Comparison of ENCODE assay signal across 23 cellular contexts in genomic region chr9:86357091-86357866, GRCh38.
"Had no signal": no experiment of that assay in that cellular context is flagged by ENCODE, and none has a peak within 500 bp of the region (broad histone marks: within the 10 kb centered on the region; RNA-seq: fewer than 3 reads in every experiment).

No MANE protein-coding gene starts in this region.

- H3K9me3 ChIP-seq: SJSA1 had no signal

- H3K4me3 Mint-ChIP-seq: activated B cell treated with CpG ODN at 0.5 μM for 24 hours; activated CD4-positive, alpha-beta T cell treated with anti-CD3 and anti-CD28 coated beads, Interleukin-2, amount 10 ng/mL, durations not matched to agents 24 days and 14 days; activated CD8-positive, alpha-beta memory T cell treated with anti-CD3 and anti-CD28 coated beads, Interleukin-2, amount 10 ng/mL, durations not matched to agents 7 days and 5 days; activated naive CD8-positive, alpha-beta T cell; activated T-cell treated with anti-CD3 and anti-CD28 coated beads, Interleukin-2, amount 50 U/mL, for 24 hours; activated T-helper 1 cell treated with anti-CD3 and anti-CD28 coated beads, Interleukin-12 subunit alpha, Interleukin-12 subunit beta, Interleukin-2, Interleukin-4 antibody, amounts not matched to agents 30 ng/mL and 10 ng/mL and 1 ng/mL, durations not matched to agents 14 hours and 24 hours and 36 hours; T-helper 1 cell treated with Interleukin-12 subunit alpha and Interleukin-12 subunit beta and Interleukin-4 antibody, amounts not matched to agents 30 μg/mL and 1 μg/mL, for 36 hours had no signal

- H3K4me3 ChIP-seq: SJSA1 had no signal

- DNase-seq: activated B cell treated with CpG ODN at 0.5 μM for 24 hours; activated CD4-positive, alpha-beta T cell treated with anti-CD3 and anti-CD28 coated beads for 1 hour; activated CD4-positive, alpha-beta T cell treated with anti-CD3 and anti-CD28 coated beads, Interleukin-2, amount 10 ng/mL, durations not matched to agents 24 days and 14 days; activated CD4-positive, alpha-beta T cell treated with anti-CD3 and anti-CD28 coated beads, Interleukin-2, amount 50 U/mL, for 48 hours; activated CD8-positive, alpha-beta memory T cell treated with anti-CD3 and anti-CD28 coated beads, Interleukin-2, amount 10 ng/mL, durations not matched to agents 7 days and 5 days; activated effector memory CD4-positive, alpha-beta T cell treated with Interleukin-2 at 50 U/mL for 16 hours; activated naive CD4-positive, alpha-beta T cell; activated T-cell treated with anti-CD3 and anti-CD28 coated beads, Interleukin-2, amount 50 U/mL, for 24 hours; central memory CD4-positive, alpha-beta T cell; MM.1S; NCI-H1105; NCI-H1436; NCI-H1694 treated with DMSO at 0.1 percent for 48 hours; NCI-H2029 treated with DMSO at 0.1 percent for 48 hours; NCI-H345; NCI-H510A; PC-3; SHP77 had no signal

- H3K27me3 ChIP-seq: SJSA1 had no signal

- H3K27me3 Mint-ChIP-seq: activated B cell treated with CpG ODN at 0.5 μM for 24 hours had no signal

- ATAC-seq: activated CD8-positive, alpha-beta memory T cell treated with anti-CD3 and anti-CD28 coated beads, Interleukin-2, amount 10 ng/mL, durations not matched to agents 7 days and 5 days; PC-3; SK-N-SH treated with all-trans-retinoic acid at 6 μM for 48 hours had no signal

- H3K27ac ChIP-seq: SJSA1 had no signal

- H3K9me3 Mint-ChIP-seq: activated B cell treated with CpG ODN at 0.5 μM for 24 hours; activated CD4-positive, alpha-beta T cell treated with anti-CD3 and anti-CD28 coated beads, Interleukin-2, amount 10 ng/mL, durations not matched to agents 24 days and 14 days; activated T-cell treated with anti-CD3 and anti-CD28 coated beads, Interleukin-2, amount 50 U/mL, for 24 hours; activated T-helper 1 cell treated with anti-CD3 and anti-CD28 coated beads, Interleukin-12 subunit alpha, Interleukin-12 subunit beta, Interleukin-2, Interleukin-4 antibody, amounts not matched to agents 30 ng/mL and 10 ng/mL and 1 ng/mL, durations not matched to agents 14 hours and 24 hours and 36 hours; T-helper 1 cell treated with Interleukin-12 subunit alpha and Interleukin-12 subunit beta and Interleukin-4 antibody, amounts not matched to agents 30 μg/mL and 1 μg/mL, for 36 hours had no signal

- H3K27ac Mint-ChIP-seq: activated B cell treated with CpG ODN at 0.5 μM for 24 hours; activated CD4-positive, alpha-beta T cell treated with anti-CD3 and anti-CD28 coated beads, Interleukin-2, amount 10 ng/mL, durations not matched to agents 24 days and 14 days; activated CD8-positive, alpha-beta memory T cell treated with anti-CD3 and anti-CD28 coated beads, Interleukin-2, amount 10 ng/mL, durations not matched to agents 7 days and 5 days; activated naive CD8-positive, alpha-beta T cell; activated T-cell treated with anti-CD3 and anti-CD28 coated beads, Interleukin-2, amount 50 U/mL, for 24 hours; activated T-helper 1 cell treated with anti-CD3 and anti-CD28 coated beads, Interleukin-12 subunit alpha, Interleukin-12 subunit beta, Interleukin-2, Interleukin-4 antibody, amounts not matched to agents 30 ng/mL and 10 ng/mL and 1 ng/mL, durations not matched to agents 14 hours and 24 hours and 36 hours; T-helper 1 cell treated with Interleukin-12 subunit alpha and Interleukin-12 subunit beta and Interleukin-4 antibody, amounts not matched to agents 30 μg/mL and 1 μg/mL, for 36 hours had no signal
